ENCODE assay signal across 8 cellular contexts in genomic region chr15:48644498-48644826, GRCh38. TPM values are rescaled to one million over a fixed set of nuclear protein-coding genes. Genes with fewer than 3 reads are reported as not detected.
DNase-seq lines count a peak whose midpoint lies in the region; ATAC-seq, FAIRE-seq and TF ChIP-seq lines count a peak whose summit lies in the region.

No MANE protein-coding gene starts in this region.

- peaks cover 13% of the 10 kb centered on the region for H3K79me2 ChIP-seq in endothelial cell of umbilical vein (ENCODE audit: control insufficient read depth, insufficient read depth, low read length)

- peaks cover 28% of the 10 kb centered on the region for H3K27me3 Mint-ChIP-seq in nephron progenitor cell (ENCODE audit: low read depth, poor library complexity)

- POLR2A ChIA-PET in endothelial cell of umbilical vein (lab: Charles Lee) = interaction anchor here (2.0 kb wide), 1 partner anchor 166 kb away, joined by 6 read pairs; the partner anchor contains the start of gene CEP152

- dilution Hi-C loops in endothelial cell of umbilical vein (cut with MboI; ENCODE audit: extremely low pct_ligation_motif_present, low sequenced_read_pairs) = no loop called here

- no peak for FAIRE-seq in endothelial cell of umbilical vein (lab: Jason Lieb, UNC)

- peaks cover 43% of the 10 kb centered on the region for H3K4me1 Mint-ChIP-seq in nephron progenitor cell

- H3K27me3 ChIP-seq in endothelial cell of umbilical vein (ENCODE audit: control insufficient read depth in 2 of 2, insufficient read depth in 2 of 2, low read length in 2 of 2) = no peaks in the 10 kb centered on the region

- peak overlapping the region; percentile 93 for H2AFZ ChIP-seq in endothelial cell of umbilical vein (ENCODE audit: low read depth, low read length)

- no peaks in the 10 kb centered on the region for H3K36me3 ChIP-seq in endothelial cell of umbilical vein (ENCODE audit: control insufficient read depth in 2 of 2, extremely low read depth in 1 of 2, insufficient read depth in 2 of 2, low read length in 2 of 2)

- peak overlapping the region; percentile 79 for H3K4me3 Mint-ChIP-seq in nephron progenitor cell

- CTCF ChIA-PET in endothelial cell of umbilical vein (lab: Charles Lee) = interaction anchor here (0.7 to 1.6 kb wide), 4 partner anchors 17 to 359 kb away, joined by 3 to 7 read pairs (median 3); no protein-coding TSS in a partner anchor

- H3K4me3 ChIP-seq in Jurkat, Clone E6-1 (ENCODE audit: low read length) = peak overlapping the region; percentile 58
- H3K4me3 ChIP-seq in endothelial cell of umbilical vein (replicated peaks in 1 of 3; ENCODE audit: insufficient read depth in 1 of 3, low read depth in 1 of 3, low read length in 3 of 3) = peak overlapping the region; percentile 50 to 92 (median 77)

- no peak overlapping the region for H3K27ac Mint-ChIP-seq in nephron progenitor cell

- no peak for TF ChIP-seq POLR2A in endothelial cell of umbilical vein (IDR thresholded peaks at IDR 0.05; ENCODE audit: low read depth, low read length)

- peak overlapping the region; percentile 70 for H3K27ac ChIP-seq in endothelial cell of umbilical vein (ENCODE audit: insufficient read depth, low read depth, low read length)

- intact Hi-C loops in endothelial cell of umbilical vein (cut with micrococcal nuclease) = loop anchor here (1.0 to 10.0 kb wide), 5 partner anchors 50 to 210 kb away; no protein-coding TSS in a partner anchor

- no peak for TF ChIP-seq CTCF in endothelial cell of umbilical vein (IDR thresholded peaks at IDR 0.05; ENCODE audit: extremely low read depth in 1 of 2, insufficient read depth in 1 of 2, low read depth in 1 of 2, low read length in 2 of 2)
- TF ChIP-seq CTCF in nephron progenitor cell (IDR thresholded peaks at IDR 0.05) = no peak

- no peaks in the 10 kb centered on the region for H4K20me1 ChIP-seq in endothelial cell of umbilical vein (replicated peaks; ENCODE audit: control insufficient read depth, extremely low read depth, insufficient read depth, low read length)

- no TSS peak for BruUV-seq in endothelial cell of umbilical vein (replicated peaks; lab: Mats Ljungman, UMichigan)

- H3K4me2 ChIP-seq in endothelial cell of umbilical vein (ENCODE audit: insufficient read depth, low read length) = peak overlapping the region; percentile 98

- no peaks in the 10 kb centered on the region for H3K9me3 Mint-ChIP-seq in nephron progenitor cell

- H3K4me1 ChIP-seq in endothelial cell of umbilical vein (ENCODE audit: control insufficient read depth, extremely low read depth, insufficient read depth, low read length) = peaks cover 34% of the 10 kb centered on the region

- no peaks in the 10 kb centered on the region for H3K9me1 ChIP-seq in endothelial cell of umbilical vein (replicated peaks; ENCODE audit: control insufficient read depth, extremely low read depth, insufficient read depth, low read length)

- no peak for DNase-seq in Jurkat, Clone E6-1 (ENCODE audit: low read depth, low spot score)
- DNase-seq in endothelial cell of umbilical vein (ENCODE audit: low read depth, low spot score) (peak; percentile 55), nephron progenitor cell (no peak), iPS-NIHi11 (ENCODE audit: low spot score) (no peak), middle frontal gyrus (ENCODE audit: extremely low spot score, low spot score) (no peak)

- ATAC-seq in GM19452 (IDR thresholded peaks at IDR 0.05; ENCODE audit: unreplicated experiment) (peak; percentile 7), HG03521 (IDR thresholded peaks at IDR 0.05; ENCODE audit: unreplicated experiment) (no peak), HG03097 (IDR thresholded peaks at IDR 0.05; ENCODE audit: low FRiP score, unreplicated experiment) (no peak)

- peak overlapping the region; percentile 86 for H3K9ac ChIP-seq in endothelial cell of umbilical vein (replicated peaks; ENCODE audit: extremely low read depth, insufficient read depth, low read length)

- H3K36me3 Mint-ChIP-seq in nephron progenitor cell (ENCODE audit: low read depth) = no peaks in the 10 kb centered on the region

- no peaks in the 10 kb centered on the region for H3K9me3 ChIP-seq in endothelial cell of umbilical vein (replicated peaks; ENCODE audit: control insufficient read depth, insufficient read depth, low read length)

TF ChIP-seq in endothelial cell of umbilical vein, 7 proteins besides CTCF, POLR2A, EP300 and RAD21:
- no peak for TF ChIP-seq MAX (IDR thresholded peaks at IDR 0.05; ENCODE audit: insufficient read depth, insufficient read length)
- no peak for TF ChIP-seq POLR2AphosphoS5 (IDR thresholded peaks at IDR 0.05; ENCODE audit: insufficient read depth, low read depth, low read length)

RNA-seq across cellular contexts. Expression of gene FBN1, which starts 1.0 kb away (rescaled TPM):
- 2.3 TPM for polyA plus RNA-seq in Jurkat, Clone E6-1 (2012; ENCODE audit: insufficient read depth, insufficient read length)
- 88.1 and 111 TPM in 2 replicates for total RNA-seq in endothelial cell of umbilical vein
- polyA plus RNA-seq in endothelial cell of umbilical vein = 102 and 107 TPM in 2 replicates
- polyA plus RNA-seq in endothelial cell of umbilical vein (2011; cell fraction: cytosol; rRNA removed) = 98.4 and 101 TPM in 2 replicates
- 171 and 201 TPM in 2 replicates for polyA plus RNA-seq in endothelial cell of umbilical vein (2011; cell fraction: nucleus; rRNA removed)
- 87.6 and 98.0 TPM in 2 replicates for polyA plus RNA-seq in endothelial cell of umbilical vein (2012)
- polyA minus RNA-seq in endothelial cell of umbilical vein = 326 and 432 TPM in 2 replicates
- polyA minus RNA-seq in endothelial cell of umbilical vein (2011; cell fraction: cytosol; rRNA and poly(A)+ RNA removed) = 3.3 TPM
- polyA minus RNA-seq in endothelial cell of umbilical vein (2011; cell fraction: nucleus; rRNA and poly(A)+ RNA removed) = 180 and 222 TPM in 2 replicates
